Comparison of ENCODE assay signal across 15 cellular contexts in genomic region chr3:8581806-8582436, GRCh38.
DNase-seq lines count a peak whose midpoint lies in the region; TF ChIP-seq lines count a peak whose summit lies in the region.
"Had no signal": no experiment of that assay in that cellular context is flagged by ENCODE, and none has a peak within 500 bp of the region (broad histone marks: within the 10 kb centered on the region; RNA-seq: fewer than 3 reads in every experiment).

No MANE protein-coding gene starts in this region.

- H3K36me3 ChIP-seq in SJCRH30 (no peaks in the 10 kb centered on the region), osteoblast (ENCODE audit: insufficient read depth, low read length) (no peaks in the 10 kb centered on the region), tibial artery (no peaks in the 10 kb centered on the region)
- H3K36me3 ChIP-seq: BLaER1 treated with 17β-estradiol and CSF1 and Interleukin-3, amounts not matched to agents 10 nM and 100 nM had no signal

- H3K4me3 ChIP-seq in SJCRH30 (no peak overlapping the region), osteoblast (ENCODE audit: insufficient read depth, low read length) (no peak overlapping the region), tibial artery (no peak overlapping the region)
- H3K4me3 ChIP-seq: BLaER1 treated with 17β-estradiol and CSF1 and Interleukin-3, amounts not matched to agents 10 nM and 100 nM had no signal

- H3K27me3 ChIP-seq in SJCRH30 (no peaks in the 10 kb centered on the region), osteoblast (ENCODE audit: insufficient read depth, low read length) (no peaks in the 10 kb centered on the region), tibial artery (no peaks in the 10 kb centered on the region)
- H3K27me3 ChIP-seq: BLaER1 treated with 17β-estradiol and CSF1 and Interleukin-3, amounts not matched to agents 10 nM and 100 nM had no signal

- DNase-seq in SJCRH30 (peak; percentile 54 to 80), islet precursor cell (peak; percentile 32), osteoblast (ENCODE audit: insufficient read length, low spot score, missing footprints) (no peak), NCI-H510A (lab: John Stamatoyannopoulos, UW) (no peak), G401 (ENCODE audit: low spot score) (no peak), tibial artery (no peak)
- DNase-seq in stimulated activated CD4-positive, alpha-beta T cell treated with anti-CD3 and anti-CD28 coated beads, Interleukin-4, amount 100 ng/mL, for 1 hour = no peak
- DNase-seq: DMS 273 treated with DMSO at 0.1 percent for 48 hours, Kasumi-1, NCI-H1436, NCI-H2029 treated with DMSO at 0.1 percent for 48 hours, NCI-H226, NCI-H526 treated with DMSO at 0.1 percent for 48 hours, RPMI8226 had no signal

- peak overlapping the region; percentile 24; the same call in 1 of the 2 replicates for H3K27ac ChIP-seq in SJCRH30
- H3K27ac ChIP-seq in osteoblast (ENCODE audit: low read depth, low read length) = no peak overlapping the region
- H3K27ac ChIP-seq in tibial artery = no peak overlapping the region
- H3K27ac ChIP-seq: BLaER1 treated with 17β-estradiol and CSF1 and Interleukin-3, amounts not matched to agents 10 nM and 100 nM had no signal

- TF ChIP-seq CTCF in osteoblast (IDR thresholded peaks at IDR 0.05; ENCODE audit: extremely low read depth, low read depth, low read length) = no peak
- no peak for TF ChIP-seq CTCF in tibial artery (IDR thresholded peaks at IDR 0.05)

- H3K79me2 ChIP-seq in osteoblast (ENCODE audit: insufficient read depth, low read length) = no peaks in the 10 kb centered on the region

- no peak overlapping the region for H3K4me2 ChIP-seq in osteoblast (ENCODE audit: insufficient read depth, low read length)

- peak overlapping the region; percentile 6 for H2AFZ ChIP-seq in osteoblast (ENCODE audit: low read length)

- intact Hi-C loops in tibial artery (cut with DNase I; ENCODE audit: low total_unique reads) = no loop called here

- H3K4me1 ChIP-seq in SJCRH30 (peaks cover 53% of the 10 kb centered on the region), osteoblast (ENCODE audit: insufficient read depth, low read length) (peaks cover 25% of the 10 kb centered on the region), tibial artery (peaks cover 0 to 2% (median 0%) of the 10 kb centered on the region in 4 donors)

- no peaks in the 10 kb centered on the region for H4K20me1 ChIP-seq in osteoblast (ENCODE audit: insufficient read depth, low read length)
- H4K20me1 ChIP-seq: BLaER1 treated with 17β-estradiol and CSF1 and Interleukin-3, amounts not matched to agents 10 nM and 100 nM had no signal

- H3K9me3 ChIP-seq in SJCRH30 (replicated peaks) (no peaks in the 10 kb centered on the region; the same call in 1 of the 2 replicates), osteoblast (ENCODE audit: low read depth, low read length) (no peaks in the 10 kb centered on the region), tibial artery (no peaks in the 10 kb centered on the region)

- in situ Hi-C loops in G401 (cut with HindIII; ENCODE audit: low sequenced_read_pairs) = no loop called here

Comparison
In these comparisons a context has a peak if more than half of its experiments do, and no peak if none do; other contexts are left out.
1. DNase-seq: peak in SJCRH30 (2 of 2) and islet precursor cell (single experiment); none in osteoblast (single experiment), NCI-H510A (single experiment), G401 (single experiment), tibial artery (0 of 2) and stimulated activated CD4-positive, alpha-beta T cell treated with anti-CD3 and anti-CD28 coated beads, Interleukin-4, amount 100 ng/mL, for 1 hour (single experiment).